ENCODE assay signal across 11 cellular contexts in genomic region chrX:13373027-13373806, GRCh38. TPM values are rescaled to one million over a fixed set of nuclear protein-coding genes. Genes with fewer than 3 reads are reported as not detected.
A peak's percentile ranks its signal among the peaks of the same experiment; 100 is the strongest.
DNase-seq lines count a peak whose midpoint lies in the region; ATAC-seq and TF ChIP-seq lines count a peak whose summit lies in the region.
"Had no signal": no experiment of that assay in that cellular context is flagged by ENCODE, and none has a peak within 500 bp of the region (broad histone marks: within the 10 kb centered on the region; RNA-seq: fewer than 3 reads in every experiment).

No MANE protein-coding gene starts in this region.

- H3K27ac Mint-ChIP-seq in activated CD8-positive, alpha-beta T cell treated with anti-CD3 and anti-CD28 coated beads for 36 hours, result peak overlapping the region; percentile 69
- H3K27ac Mint-ChIP-seq in activated CD8-positive, alpha-beta T cell treated with anti-CD3 and anti-CD28 coated beads, Interleukin-2, amount 10 ng/mL, durations not matched to agents 7 days and 5 days, result no peak overlapping the region
- H3K27ac Mint-ChIP-seq: T-helper 17 cell had no signal

- H3K79me2 ChIP-seq in PC-3 (ENCODE audit: low read length) (no peaks in the 10 kb centered on the region), smooth muscle cell (ENCODE audit: low read depth) (no peaks in the 10 kb centered on the region)

- H3K4me1 ChIP-seq in PC-3 (ENCODE audit: insufficient read depth, low read length), result peaks cover 18% of the 10 kb centered on the region
- H3K4me1 ChIP-seq in esophagus squamous epithelium, result peaks cover 0 to 51% (median 7%) of the 10 kb centered on the region in 3 donors
- H3K4me1 ChIP-seq in smooth muscle cell (ENCODE audit: low read depth), result peaks cover 17% of the 10 kb centered on the region

- no peak overlapping the region for H3K4me3 Mint-ChIP-seq in activated CD8-positive, alpha-beta T cell treated with anti-CD3 and anti-CD28 coated beads for 36 hours
- no peak overlapping the region for H3K4me3 Mint-ChIP-seq in activated CD8-positive, alpha-beta T cell treated with anti-CD3 and anti-CD28 coated beads, Interleukin-2, amount 10 ng/mL, durations not matched to agents 7 days and 5 days
- H3K4me3 Mint-ChIP-seq: T-helper 17 cell had no signal

- H3F3A ChIP-seq in PC-3 (ENCODE audit: low read length, unreplicated experiment) (no peaks in the 10 kb centered on the region), smooth muscle cell (ENCODE audit: low read depth) (peaks cover 21% of the 10 kb centered on the region)

- H3K27me3 ChIP-seq in PC-3 (ENCODE audit: low read length), result no peaks in the 10 kb centered on the region
- no peaks in the 10 kb centered on the region for H3K27me3 ChIP-seq in esophagus squamous epithelium
- no peaks in the 10 kb centered on the region for H3K27me3 ChIP-seq in smooth muscle cell (ENCODE audit: low read depth)

- H3K9me3 ChIP-seq in PC-3 (ENCODE audit: low read length) (no peaks in the 10 kb centered on the region), esophagus squamous epithelium (no peaks in the 10 kb centered on the region), smooth muscle cell (replicated peaks; ENCODE audit: low read depth) (no peaks in the 10 kb centered on the region)

- ATAC-seq in activated CD8-positive, alpha-beta T cell treated with anti-CD3 and anti-CD28 coated beads for 36 hours, result peak; percentile 65
- ATAC-seq in activated CD8-positive, alpha-beta T cell treated with anti-CD3 and anti-CD28 coated beads, Interleukin-2, amount 10 ng/mL, durations not matched to agents 7 days and 5 days, result no peak
- no peak for ATAC-seq in PC-3
- ATAC-seq: left lobe of liver, T-helper 17 cell had no signal

- DNase-seq in activated CD8-positive, alpha-beta T cell treated with anti-CD3 and anti-CD28 coated beads for 36 hours, result peak; percentile 42
- DNase-seq in activated CD8-positive, alpha-beta T cell treated with anti-CD3 and anti-CD28 coated beads, Interleukin-2, amount 10 ng/mL, durations not matched to agents 7 days and 5 days, result no peak
- DNase-seq in PC-3 (peak; percentile 13), esophagus squamous epithelium (lab: John Stamatoyannopoulos, UW) (no peak), smooth muscle cell (lab: John Stamatoyannopoulos, UW; ENCODE audit: unreplicated experiment) (no peak), GM03348 (ENCODE audit: low spot score) (no peak), foreskin melanocyte (no peak)
- no peak for DNase-seq in activated CD4-positive, CD25-positive, alpha-beta regulatory T cell (lab: John Stamatoyannopoulos, UW)
- DNase-seq: T-helper 17 cell had no signal

- H2AFZ ChIP-seq in PC-3 (ENCODE audit: low read length) (no peak overlapping the region), smooth muscle cell (ENCODE audit: low read depth) (peak overlapping the region; percentile 30)

- H3K4me2 ChIP-seq in PC-3 (ENCODE audit: low read length) (no peak overlapping the region), smooth muscle cell (peak overlapping the region; percentile 72)

- TF ChIP-seq POLR2A in esophagus squamous epithelium (IDR thresholded peaks at IDR 0.05), result no peak

- peaks cover 21% of the 10 kb centered on the region for H3K4me1 Mint-ChIP-seq in activated CD8-positive, alpha-beta T cell treated with anti-CD3 and anti-CD28 coated beads for 36 hours (ENCODE audit: low read depth)
- no peaks in the 10 kb centered on the region for H3K4me1 Mint-ChIP-seq in activated CD8-positive, alpha-beta T cell treated with anti-CD3 and anti-CD28 coated beads, Interleukin-2, amount 10 ng/mL, durations not matched to agents 7 days and 5 days (ENCODE audit: low read depth)
- H3K4me1 Mint-ChIP-seq: T-helper 17 cell had no signal

- no peaks in the 10 kb centered on the region for H3K36me3 Mint-ChIP-seq in activated CD8-positive, alpha-beta T cell treated with anti-CD3 and anti-CD28 coated beads for 36 hours (ENCODE audit: low read depth)
- no peaks in the 10 kb centered on the region for H3K36me3 Mint-ChIP-seq in activated CD8-positive, alpha-beta T cell treated with anti-CD3 and anti-CD28 coated beads, Interleukin-2, amount 10 ng/mL, durations not matched to agents 7 days and 5 days (ENCODE audit: low read depth)

- H3K9me3 Mint-ChIP-seq in activated CD8-positive, alpha-beta T cell treated with anti-CD3 and anti-CD28 coated beads for 36 hours, result no peaks in the 10 kb centered on the region
- H3K9me3 Mint-ChIP-seq in activated CD8-positive, alpha-beta T cell treated with anti-CD3 and anti-CD28 coated beads, Interleukin-2, amount 10 ng/mL, durations not matched to agents 7 days and 5 days (ENCODE audit: insufficient read depth), result no peaks in the 10 kb centered on the region

- POLR2A ChIA-PET in activated CD8-positive, alpha-beta T cell treated with anti-CD3 and anti-CD28 coated beads for 36 hours (lab: Charles Lee), result interaction anchor here (1.0 kb wide), 1 partner anchor 398 kb away, joined by 3 read pairs; no protein-coding TSS in a partner anchor
- POLR2A ChIA-PET in activated CD8-positive, alpha-beta T cell treated with anti-CD3 and anti-CD28 coated beads, Interleukin-2, amount 10 ng/mL, durations not matched to agents 7 days and 5 days (lab: Charles Lee), result no interaction called here
- POLR2A ChIA-PET in PC-3 (lab: Charles Lee; ENCODE audit: unreplicated experiment), result interaction anchor here (0.6 kb wide), 2 partner anchors 45 to 397 kb away, joined by 3 read pairs; no protein-coding TSS in a partner anchor

- no peak overlapping the region for H3K27ac ChIP-seq in PC-3 (ENCODE audit: low read length)
- peak overlapping the region; percentile 54 to 74 (median 66) for H3K27ac ChIP-seq in esophagus squamous epithelium
- peak overlapping the region; percentile 95 for H3K27ac ChIP-seq in smooth muscle cell (ENCODE audit: low read depth)

- H3K9me2 ChIP-seq in PC-3 (replicated peaks; ENCODE audit: low read length), result no peaks in the 10 kb centered on the region

- H3K4me3 ChIP-seq in PC-3 (ENCODE audit: low read length), result no peak overlapping the region
- no peak overlapping the region for H3K4me3 ChIP-seq in esophagus squamous epithelium
- H3K4me3 ChIP-seq in smooth muscle cell, result no peak overlapping the region

- H4K20me1 ChIP-seq in PC-3 (ENCODE audit: low read length) (no peaks in the 10 kb centered on the region), smooth muscle cell (ENCODE audit: low read depth) (no peaks in the 10 kb centered on the region)

- CTCF ChIA-PET in activated CD8-positive, alpha-beta T cell treated with anti-CD3 and anti-CD28 coated beads for 36 hours (lab: Charles Lee), result interaction anchor here (0.6 to 1.3 kb wide), 3 partner anchors 23 to 284 kb away, joined by 3 to 4 read pairs (median 3); no protein-coding TSS in a partner anchor
- CTCF ChIA-PET in activated CD8-positive, alpha-beta T cell treated with anti-CD3 and anti-CD28 coated beads, Interleukin-2, amount 10 ng/mL, durations not matched to agents 7 days and 5 days (lab: Charles Lee), result interaction anchor here (0.6 to 1.0 kb wide), 2 partner anchors 13 to 84 kb away, joined by 3 read pairs; no protein-coding TSS in a partner anchor
- CTCF ChIA-PET in PC-3 (lab: Charles Lee), result no interaction called here

- WGBS in esophagus squamous epithelium, 2 donors, result 14 to 50% methylated on average over 5 of the region's 5 CpGs
- WGBS in smooth muscle cell (ENCODE audit: low lambda C conversion rate), result 41% methylated on average over 5 of the region's 5 CpGs

- no TSS peak for BruUV-seq in PC-3 (replicated peaks; lab: Mats Ljungman, UMichigan)

- no peaks in the 10 kb centered on the region for H3K27me3 Mint-ChIP-seq in activated CD8-positive, alpha-beta T cell treated with anti-CD3 and anti-CD28 coated beads for 36 hours
- peaks cover 2% of the 10 kb centered on the region for H3K27me3 Mint-ChIP-seq in activated CD8-positive, alpha-beta T cell treated with anti-CD3 and anti-CD28 coated beads, Interleukin-2, amount 10 ng/mL, durations not matched to agents 7 days and 5 days (ENCODE audit: low read depth)
- H3K27me3 Mint-ChIP-seq: T-helper 17 cell had no signal

- no peak overlapping the region for H3K9ac ChIP-seq in PC-3 (ENCODE audit: low read length)
- H3K9ac ChIP-seq in smooth muscle cell (ENCODE audit: low read depth), result peak overlapping the region; percentile 61

- intact Hi-C loops in activated CD8-positive, alpha-beta T cell treated with anti-CD3 and anti-CD28 coated beads for 36 hours (cut with micrococcal nuclease), result no loop called here
- intact Hi-C loops in PC-3 (cut with micrococcal nuclease), result no loop called here
- intact Hi-C loops in esophagus squamous epithelium (cut with DNase I), result no loop called here

- no peak for TF ChIP-seq CTCF in activated CD8-positive, alpha-beta T cell treated with anti-CD3 and anti-CD28 coated beads for 36 hours (IDR thresholded peaks at IDR 0.05)
- no peak for TF ChIP-seq CTCF in PC-3 (conservative IDR thresholded peaks at IDR 0.05; ENCODE audit: low read depth, low read length)
- TF ChIP-seq CTCF in esophagus squamous epithelium (IDR thresholded peaks at IDR 0.05), result no peak
- TF ChIP-seq CTCF in smooth muscle cell (IDR thresholded peaks at IDR 0.05; ENCODE audit: borderline replicate concordance, insufficient read depth, poor library complexity, severe bottlenecking), result no peak

- H3K36me3 ChIP-seq in PC-3 (ENCODE audit: low read depth, low read length), result no peaks in the 10 kb centered on the region
- H3K36me3 ChIP-seq in esophagus squamous epithelium, result no peaks in the 10 kb centered on the region
- no peaks in the 10 kb centered on the region for H3K36me3 ChIP-seq in smooth muscle cell (ENCODE audit: low read depth)

RNA-seq across cellular contexts. Expression of gene ATXN3L, which starts 53.4 kb away (rescaled TPM):
- not detected for total RNA-seq in activated CD8-positive, alpha-beta T cell treated with anti-CD3 and anti-CD28 coated beads for 36 hours
- not detected for total RNA-seq in activated CD8-positive, alpha-beta T cell treated with anti-CD3 and anti-CD28 coated beads, Interleukin-2, amount 10 ng/mL, durations not matched to agents 7 days and 5 days
- total RNA-seq in PC-3 (2014; rRNA removed), result not detected in 2 replicates
- not detected for total RNA-seq in esophagus squamous epithelium
- not detected in 2 replicates for total RNA-seq in smooth muscle cell
- not detected in 2 replicates for polyA plus RNA-seq in smooth muscle cell
- total RNA-seq: left lobe of liver, T-helper 17 cell had no signal
- polyA plus RNA-seq: adipose tissue had no signal

Comparison
In these comparisons a context has a peak if more than half of its experiments do, and no peak if none do; other contexts are left out.
1. DNase-seq: peak in activated CD8-positive, alpha-beta T cell treated with anti-CD3 and anti-CD28 coated beads for 36 hours (single experiment) and PC-3 (single experiment); none in activated CD8-positive, alpha-beta T cell treated with anti-CD3 and anti-CD28 coated beads, Interleukin-2, amount 10 ng/mL, durations not matched to agents 7 days and 5 days (single experiment), esophagus squamous epithelium (single experiment), smooth muscle cell (single experiment), activated CD4-positive, CD25-positive, alpha-beta regulatory T cell (0 of 4), GM03348 (single experiment) and foreskin melanocyte (single experiment).